Comparison of ENCODE assay signal across 9 cellular contexts in genomic region chr2:25078171-25079049, GRCh38. TPM values are rescaled to one million over a fixed set of nuclear protein-coding genes. Genes with fewer than 3 reads are reported as not detected.
DNase-seq lines count a peak whose midpoint lies in the region; ATAC-seq, FAIRE-seq and TF ChIP-seq lines count a peak whose summit lies in the region.
"Had no signal": no experiment of that assay in that cellular context is flagged by ENCODE, and none has a peak within 500 bp of the region (broad histone marks: within the 10 kb centered on the region; RNA-seq: fewer than 3 reads in every experiment).

No MANE protein-coding gene starts in this region.

- H3K9me3 ChIP-seq in neuronal stem cell (replicated peaks in 1 of 2; ENCODE audit: control insufficient read depth in 2 of 2, insufficient read depth in 1 of 2, low read depth in 1 of 2, low read length in 2 of 2) (peaks cover 0 to 5% of the 10 kb centered on the region in 2 donors), BE2C (no peaks in the 10 kb centered on the region)

- no peak overlapping the region for H2AFZ ChIP-seq in neuronal stem cell (ENCODE audit: low read length)

- no peak overlapping the region for H3K23ac ChIP-seq in neuronal stem cell (ENCODE audit: low read depth, low read length, poor library complexity)

- H4K8ac ChIP-seq in neuronal stem cell (ENCODE audit: low read depth, low read length), result no peak overlapping the region

- H3K18ac ChIP-seq in neuronal stem cell (ENCODE audit: low read length), result peak overlapping the region; percentile 54

- H3K79me1 ChIP-seq in neuronal stem cell (ENCODE audit: low read depth, low read length), result no peaks in the 10 kb centered on the region

- no peak overlapping the region for H4K91ac ChIP-seq in neuronal stem cell (ENCODE audit: low read depth, low read length, poor library complexity)

- no peak overlapping the region for H3K27ac ChIP-seq in neuronal stem cell (replicated peaks; ENCODE audit: low read length)

- H3K4ac ChIP-seq in neuronal stem cell (ENCODE audit: low read length), result no peak overlapping the region

- H3K36me3 ChIP-seq in neuronal stem cell (replicated peaks in 1 of 2; ENCODE audit: control insufficient read depth in 2 of 2, insufficient read depth in 2 of 2, low read length in 2 of 2) (peaks cover 0 to 4% of the 10 kb centered on the region in 2 donors), BE2C (no peaks in the 10 kb centered on the region)

- no peak overlapping the region for H3K4me2 ChIP-seq in neuronal stem cell (ENCODE audit: insufficient read depth, low read length, poor library complexity, severe bottlenecking)

- TF ChIP-seq CTCF in BE2C (IDR thresholded peaks at IDR 0.05; ENCODE audit: low read depth, low read length), result no peak

- no peak overlapping the region for H2BK5ac ChIP-seq in neuronal stem cell (ENCODE audit: low read length)

- H3K4me3 ChIP-seq in neuronal stem cell (ENCODE audit: low read length in 2 of 2) (no peak overlapping the region), BE2C (ENCODE audit: low read depth, low read length) (no peak overlapping the region)

- no peak overlapping the region for H2BK12ac ChIP-seq in neuronal stem cell (ENCODE audit: low read length)

- peak overlapping the region; percentile 27 for H3K9ac ChIP-seq in neuronal stem cell (ENCODE audit: low read depth, low read length, poor library complexity)

- H3K4me1 ChIP-seq in neuronal stem cell (ENCODE audit: control insufficient read depth in 2 of 2, insufficient read depth in 1 of 2, low read depth in 1 of 2, low read length in 2 of 2), result peaks cover 2 to 3% of the 10 kb centered on the region in 2 donors
- peaks cover 6% of the 10 kb centered on the region for H3K4me1 ChIP-seq in BE2C

- DNase-seq in DMS79 (lab: John Stamatoyannopoulos, UW) (peak; percentile 52), NCI-H2227 treated with DMSO at 0.1 percent for 48 hours (lab: John Stamatoyannopoulos, UW) (peak; percentile 35), dermis blood vessel endothelial cell (peak; percentile 92), neuronal stem cell (ENCODE audit: low spot score) (no peak), BE2C (no peak), NCI-H524 (lab: John Stamatoyannopoulos, UW) (no peak), GM19239 (ENCODE audit: insufficient read length, low spot score) (no peak)

- no peak for FAIRE-seq in GM19239 (lab: Jason Lieb, UNC)
- FAIRE-seq: GM18507 had no signal

- ATAC-seq in HG03521 (IDR thresholded peaks at IDR 0.05; ENCODE audit: unreplicated experiment), result no peak

- WGBS in neuronal stem cell (ENCODE audit: extremely low coverage in 2 of 2, insufficient read length in 2 of 2, insufficient replicate concordance in 1 of 2), 2 donors, result 100% methylated on average over 1 of the region's 16 CpGs; no CpG with 5 or more reads in 1 of the 2 donors

- no peak overlapping the region for H2BK15ac ChIP-seq in neuronal stem cell (ENCODE audit: low read length)

- H3K27me3 ChIP-seq in neuronal stem cell (ENCODE audit: control insufficient read depth in 3 of 3, insufficient read depth in 3 of 3, low read depth in 1 of 3, low read length in 3 of 3), result no peaks in the 10 kb centered on the region
- H3K27me3 ChIP-seq in BE2C, result no peaks in the 10 kb centered on the region

- H3K14ac ChIP-seq in neuronal stem cell (ENCODE audit: low read length), result no peak overlapping the region

- peak overlapping the region; percentile 14 for H2AK5ac ChIP-seq in neuronal stem cell (ENCODE audit: low read depth, low read length)

- H2BK120ac ChIP-seq in neuronal stem cell (ENCODE audit: low read depth, low read length), result no peak overlapping the region

RNA-seq across cellular contexts. Expression of gene EFR3B, which starts 36.5 kb away (rescaled TPM):
- 1.3 and 2.0 TPM in 2 replicates for total RNA-seq in dermis blood vessel endothelial cell
- polyA plus RNA-seq in neuronal stem cell (2013, experiment 1 of 2), result 17.1 TPM
- polyA plus RNA-seq in neuronal stem cell (2013, experiment 2 of 2), result 17.6 TPM
- 0.86 TPM for polyA plus RNA-seq in BE2C (2012; ENCODE audit: insufficient read depth, insufficient read length, low read depth)

Comparison
In these comparisons a context has a peak if more than half of its experiments do, and no peak if none do; other contexts are left out.
1. DNase-seq: peak in DMS79 (single experiment), NCI-H2227 treated with DMSO at 0.1 percent for 48 hours (single experiment) and dermis blood vessel endothelial cell (single experiment); none in neuronal stem cell (single experiment), BE2C (single experiment), NCI-H524 (0 of 2) and GM19239 (single experiment).